13 cellular contexts compared by ENCODE assay signal in the genomic region with DNA sequence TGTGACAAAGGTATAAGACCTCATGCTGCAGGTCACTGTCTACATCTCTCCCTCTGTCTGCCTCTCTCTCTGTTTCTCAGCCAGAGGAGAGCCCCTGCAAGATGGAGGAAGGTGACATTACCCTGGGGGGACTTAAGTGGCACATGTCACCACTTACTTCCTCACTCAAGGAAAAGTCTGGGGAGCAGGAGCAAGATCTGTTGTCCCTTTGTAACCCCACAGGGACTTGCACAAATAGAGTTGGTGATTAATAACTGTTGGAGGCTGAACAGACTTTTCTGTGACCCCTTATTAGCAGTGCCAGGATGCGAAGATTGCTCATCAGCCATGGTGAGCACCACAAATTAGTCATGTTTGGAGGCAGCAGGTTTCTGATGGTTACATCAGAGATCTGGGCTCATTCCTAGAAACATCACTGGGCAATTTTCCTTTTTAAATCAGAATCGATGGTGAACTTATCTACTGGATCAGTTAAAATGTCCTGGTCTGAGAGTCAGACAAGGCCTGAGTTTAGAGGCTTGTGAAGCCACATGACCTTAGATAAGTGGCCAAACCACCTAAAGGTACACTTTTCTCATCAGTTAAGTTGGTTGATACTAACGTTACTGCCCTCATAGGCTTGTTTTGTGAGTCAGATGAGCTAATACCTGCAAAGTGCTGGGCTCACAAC.
DNase-seq lines count a peak whose midpoint lies in the region; ATAC-seq and TF ChIP-seq lines count a peak whose summit lies in the region.
"Had no signal": no experiment of that assay in that cellular context is flagged by ENCODE, and none has a peak within 500 bp of the region (broad histone marks: within the 10 kb centered on the region; RNA-seq: fewer than 3 reads in every experiment).

No MANE protein-coding gene starts in this region.

- peaks cover 2% of the 10 kb centered on the region for H3K4me1 Mint-ChIP-seq in CD14-positive monocyte
- H3K4me1 Mint-ChIP-seq: naive B cell, WTC11 had no signal

- H3K9me3 Mint-ChIP-seq in CD14-positive monocyte: peaks cover 0 to under 1% (median 0%) of the 10 kb centered on the region in 7 donors
- H3K9me3 Mint-ChIP-seq: naive B cell, WTC11 had no signal

- H3K27me3 ChIP-seq in BJ (ENCODE audit: control insufficient read depth, insufficient read depth, low read length): no peaks in the 10 kb centered on the region

- H3K4me3 Mint-ChIP-seq in CD14-positive monocyte: no peak overlapping the region
- H3K4me3 Mint-ChIP-seq: WTC11 had no signal

- no peak overlapping the region for H3K4me3 ChIP-seq in BJ (ENCODE audit: low read depth, low read length)

- H3K36me3 Mint-ChIP-seq in CD14-positive monocyte: no peaks in the 10 kb centered on the region
- H3K36me3 Mint-ChIP-seq: naive B cell had no signal

- H3K27ac Mint-ChIP-seq in CD14-positive monocyte: no peak overlapping the region
- H3K27ac Mint-ChIP-seq: naive B cell, WTC11 had no signal

- no peaks in the 10 kb centered on the region for H3K36me3 ChIP-seq in BJ (ENCODE audit: control insufficient read depth, insufficient read depth, low read length)

- H3K27me3 Mint-ChIP-seq in CD14-positive monocyte (ENCODE audit: low read depth in 3 of 3): peaks cover 0 to 4% (median 1%) of the 10 kb centered on the region in 3 donors

- DNase-seq in BJ (ENCODE audit: low read depth): peak; percentile 94
- peak; percentile 76 for DNase-seq in amniotic stem cell (lab: John Stamatoyannopoulos, UW)
- peak; percentile 87 for DNase-seq in kidney tubule cell (ENCODE audit: low spot score)
- no peak for DNase-seq in CD14-positive monocyte (ENCODE audit: low spot score)
- no peak for DNase-seq in Right ventricle myocardium inferior (ENCODE audit: missing footprints)
- no peak for DNase-seq in GDM1 (lab: John Stamatoyannopoulos, UW)
- DNase-seq: anterior cingulate cortex; naive B cell; NCI-H2171 treated with DMSO at 0.1 percent for 48 hours; stimulated activated CD4-positive, alpha-beta T cell treated with anti-CD3 and anti-CD28 coated beads, Interleukin-4, amount 100 ng/mL, for 4 hours had no signal

- POLR2A ChIA-PET in BJ (lab: Charles Lee): interaction anchor here (1.1 kb wide), 1 partner anchor 18 kb away, joined by 4 read pairs; no protein-coding TSS in a partner anchor

- CTCF ChIA-PET in BJ (lab: Yijun Ruan, JAX): interaction anchor here (1.4 kb wide), 1 partner anchor 88 kb away, joined by 3 read pairs; no protein-coding TSS in a partner anchor

- ATAC-seq in HG02798 (IDR thresholded peaks at IDR 0.05; ENCODE audit: poor library complexity, unreplicated experiment): peak; percentile 44
- no peak for ATAC-seq in HG03521 (IDR thresholded peaks at IDR 0.05; ENCODE audit: unreplicated experiment)
- ATAC-seq in Right ventricle myocardium inferior: no peak
- ATAC-seq: WTC11 had no signal

- intact Hi-C loops in CD14-positive monocyte (cut with micrococcal nuclease): no loop called here
- intact Hi-C loops in Right ventricle myocardium inferior (cut with DNase I): no loop called here

- no peak for TF ChIP-seq CTCF in BJ (IDR thresholded peaks at IDR 0.05; ENCODE audit: insufficient read depth, low read depth, low read length)
- no peak for TF ChIP-seq CTCF in CD14-positive monocyte (IDR thresholded peaks at IDR 0.05)

Comparison
In these comparisons a context has a peak if more than half of its experiments do, and no peak if none do; other contexts are left out.
1. DNase-seq: peak in BJ (single experiment), amniotic stem cell (single experiment) and kidney tubule cell (single experiment); none in CD14-positive monocyte (single experiment), Right ventricle myocardium inferior (single experiment) and GDM1 (single experiment).